ENCODE assay signal across 8 cellular contexts in the genomic region with DNA sequence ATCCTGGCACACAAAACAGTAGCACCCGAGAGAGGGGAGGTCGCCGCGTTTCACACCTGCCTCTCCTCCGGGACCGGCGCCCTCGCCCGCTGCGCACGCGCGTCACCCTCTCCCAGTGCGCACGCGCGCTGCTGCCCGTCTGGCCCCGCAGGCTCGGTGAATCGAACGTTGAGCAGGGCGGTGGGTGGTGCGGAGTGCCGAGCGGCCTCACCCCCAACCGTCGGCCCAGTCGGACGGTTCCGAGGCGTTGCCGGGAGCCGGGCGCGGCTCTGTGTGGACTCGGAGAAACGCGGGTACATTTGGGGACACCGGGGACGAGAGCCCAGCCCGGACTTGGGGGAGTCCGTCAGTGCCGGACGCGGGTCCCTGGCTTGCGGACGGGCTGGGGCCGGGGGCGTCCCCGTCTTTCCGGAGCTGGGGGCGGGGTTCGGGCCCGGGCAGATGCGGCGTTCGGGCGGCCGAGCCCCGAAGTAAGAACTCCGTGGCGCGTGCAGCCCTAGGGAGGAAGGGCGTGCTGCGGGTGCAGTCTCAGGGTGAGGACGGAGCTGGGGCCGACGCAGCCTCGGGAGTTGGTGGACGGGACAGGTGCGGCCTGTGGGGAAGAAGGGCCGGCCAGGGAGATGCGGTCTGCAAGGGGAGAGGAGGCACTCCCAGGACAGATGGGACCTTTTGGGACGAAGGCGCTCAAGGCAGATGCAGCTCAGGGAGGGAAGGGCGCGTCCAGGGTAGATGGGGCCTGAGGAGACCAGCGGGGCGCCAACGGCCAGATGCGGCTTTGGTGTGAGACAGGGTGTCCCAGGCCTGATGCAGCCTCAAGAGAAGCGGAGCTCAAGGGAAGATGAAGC. TPM values are rescaled to one million over a fixed set of nuclear protein-coding genes. Genes with fewer than 3 reads are reported as not detected.
DNase-seq lines count a peak whose midpoint lies in the region; ATAC-seq and TF ChIP-seq lines count a peak whose summit lies in the region.

A gene with protein sequence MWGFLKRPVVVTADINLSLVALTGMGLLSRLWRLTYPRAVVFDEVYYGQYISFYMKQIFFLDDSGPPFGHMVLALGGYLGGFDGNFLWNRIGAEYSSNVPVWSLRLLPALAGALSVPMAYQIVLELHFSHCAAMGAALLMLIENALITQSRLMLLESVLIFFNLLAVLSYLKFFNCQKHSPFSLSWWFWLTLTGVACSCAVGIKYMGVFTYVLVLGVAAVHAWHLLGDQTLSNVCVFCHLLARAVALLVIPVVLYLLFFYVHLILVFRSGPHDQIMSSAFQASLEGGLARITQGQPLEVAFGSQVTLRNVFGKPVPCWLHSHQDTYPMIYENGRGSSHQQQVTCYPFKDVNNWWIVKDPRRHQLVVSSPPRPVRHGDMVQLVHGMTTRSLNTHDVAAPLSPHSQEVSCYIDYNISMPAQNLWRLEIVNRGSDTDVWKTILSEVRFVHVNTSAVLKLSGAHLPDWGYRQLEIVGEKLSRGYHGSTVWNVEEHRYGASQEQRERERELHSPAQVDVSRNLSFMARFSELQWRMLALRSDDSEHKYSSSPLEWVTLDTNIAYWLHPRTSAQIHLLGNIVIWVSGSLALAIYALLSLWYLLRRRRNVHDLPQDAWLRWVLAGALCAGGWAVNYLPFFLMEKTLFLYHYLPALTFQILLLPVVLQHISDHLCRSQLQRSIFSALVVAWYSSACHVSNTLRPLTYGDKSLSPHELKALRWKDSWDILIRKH (plus strand): TSS at position 138 of the 845 bp plus-strand sequence. CDS start 1,301 bp downstream, outside the sequence.

- peak within 1 kb of the TSS; percentile 56; the same call in 1 of the 2 replicates for H3K27ac ChIP-seq in HUES64 (ENCODE audit: low read depth, low read length)
- H3K27ac ChIP-seq in OCI-LY3 (ENCODE audit: low read length), result peak within 1 kb of the TSS; percentile 42
- H3K27ac ChIP-seq in mucosa of rectum (ENCODE audit: low read depth in 2 of 2, low read length in 2 of 2), result peak within 1 kb of the TSS; percentile 46 to 63

- peak within 1 kb of the TSS; percentile 96 for H3K4me3 ChIP-seq in HUES64 (ENCODE audit: low read length)
- peak within 1 kb of the TSS; percentile 97 for H3K4me3 ChIP-seq in OCI-LY3 (ENCODE audit: low read length)
- peak within 1 kb of the TSS; percentile 85 to 94 for H3K4me3 ChIP-seq in mucosa of rectum (ENCODE audit: low read length in 2 of 2)

- peak within 1 kb of the TSS; percentile 56; the same call in 1 of the 2 replicates for H2AFZ ChIP-seq in OCI-LY3 (ENCODE audit: low read depth, low read length)

- H3K36me3 ChIP-seq in HUES64 (ENCODE audit: insufficient read depth, low read length) (peaks cover 39% of the 10 kb centered on the region), OCI-LY3 (replicated peaks; ENCODE audit: low read depth, low read length) (peaks cover 21% of the 10 kb centered on the region), mucosa of rectum (ENCODE audit: control insufficient read depth in 2 of 2, insufficient read depth in 2 of 2, low read length in 2 of 2) (peaks cover 12 to 21% of the 10 kb centered on the region in 2 donors)

- under 1% methylated on average over 83 of the region's 83 CpGs for WGBS in HUES64

- ATAC-seq in GM21381 (IDR thresholded peaks at IDR 0.05; ENCODE audit: unreplicated experiment), result peak; percentile 76

- peak within 1 kb of the TSS; percentile 83 for H3K4me2 ChIP-seq in OCI-LY3 (ENCODE audit: low read length)

- H3K4me1 ChIP-seq in HUES64 (ENCODE audit: insufficient read depth, low read length) (peaks cover 4% of the 10 kb centered on the region; the same call in 1 of the 2 replicates), OCI-LY3 (ENCODE audit: low read length) (0 out of 2 replicates have a peak, but pooled peaks cover 6% of the 10 kb centered on the region), mucosa of rectum (ENCODE audit: control insufficient read depth in 2 of 2, insufficient read depth in 2 of 2, low read length in 2 of 2) (peaks cover 13 to 18% of the 10 kb centered on the region in 2 donors)

- H3K9me3 ChIP-seq in HUES64 (ENCODE audit: insufficient read depth, low read depth, low read length) (no peaks in the 10 kb centered on the region), OCI-LY3 (ENCODE audit: insufficient read depth, low read length) (no peaks in the 10 kb centered on the region), mucosa of rectum (ENCODE audit: control insufficient read depth in 2 of 2, low read length in 2 of 2) (no peaks in the 10 kb centered on the region)

- peaks cover 8% of the 10 kb centered on the region; the same call in 1 of the 2 replicates for H3K79me2 ChIP-seq in OCI-LY3 (ENCODE audit: low read length)

- DNase-seq in COLO668 (lab: John Stamatoyannopoulos, UW; ENCODE audit: unreplicated experiment) (peak; percentile 94), erythroblast (lab: John Stamatoyannopoulos, UW) (peak; percentile 85 to 90)
- DNase-seq in activated T-cell treated with anti-CD3 and anti-CD28 coated beads, Interleukin-2, amount 50 U/mL, for 1 hour, result peak; percentile 90
- peak; percentile 70 to 73 for DNase-seq in stimulated activated CD8-positive, alpha-beta memory T cell treated with anti-CD3 and anti-CD28 coated beads, Interleukin-4, amount 100 ng/mL, for 4 hours (ENCODE audit: low read depth in 2 of 2, low spot score in 1 of 2)

- no peak for TF ChIP-seq POLR2A in erythroblast (IDR thresholded peaks at IDR 0.05; ENCODE audit: low read length)

- peak within 1 kb of the TSS; percentile 75 for H3K9ac ChIP-seq in HUES64 (ENCODE audit: low read depth, low read length)
- peak within 1 kb of the TSS; percentile 84 for H3K9ac ChIP-seq in OCI-LY3 (ENCODE audit: low read length)
- H3K9ac ChIP-seq in mucosa of rectum (ENCODE audit: low read depth in 1 of 2, low read length in 2 of 2), result peak within 1 kb of the TSS; percentile 75 to 85

- H4K20me1 ChIP-seq in OCI-LY3 (ENCODE audit: insufficient read depth, low read length), result no peaks in the 10 kb centered on the region

- 0 out of 2 replicates have a peak, but pooled peaks cover 5% of the 10 kb centered on the region for H3K27me3 ChIP-seq in HUES64 (ENCODE audit: insufficient read depth, low read length)
- H3K27me3 ChIP-seq in OCI-LY3 (ENCODE audit: low read depth, low read length), result no peaks in the 10 kb centered on the region
- no peaks in the 10 kb centered on the region for H3K27me3 ChIP-seq in mucosa of rectum (ENCODE audit: control insufficient read depth in 2 of 2, insufficient read depth in 2 of 2, low read length in 2 of 2)

- no peak for TF ChIP-seq CTCF in OCI-LY3 (IDR thresholded peaks at IDR 0.05; ENCODE audit: low read depth, low read length)

RNA-seq across cellular contexts. Expression of the gene that starts here (rescaled TPM):
- 12.4 TPM for polyA plus RNA-seq in HUES64 (2013, experiment 1 of 2)
- 15.8 TPM for polyA plus RNA-seq in HUES64 (2013, experiment 2 of 2)

Comparison
In these comparisons a context has a peak if more than half of its experiments do, and no peak if none do; other contexts are left out.
1. Peak in every context shown above with its lines: DNase-seq, ATAC-seq, H3K4me3 ChIP-seq and H3K27ac ChIP-seq.